ENCODE assay signal across 1 cellular context in genomic region chr9:32398207-32398606, GRCh38.
TF ChIP-seq lines count a peak whose summit lies in the region.

No MANE protein-coding gene starts in this region.

TF ChIP-seq in IMR-90, 13 proteins besides CTCF, POLR2A, EP300 and RAD21:
- TF ChIP-seq RCOR1 (IDR thresholded peaks at IDR 0.05; ENCODE audit: insufficient replicate concordance, low read length) (no peak), MXI1 (IDR thresholded peaks at IDR 0.05; ENCODE audit: borderline replicate concordance, low read depth, low read length) (no peak), FOS (IDR thresholded peaks at IDR 0.05; ENCODE audit: low read depth, low read length) (0 out of 2 replicates have a peak, but pooled peaks have one; percentile 16), BHLHE40 (IDR thresholded peaks at IDR 0.05; ENCODE audit: low read depth, low read length) (0 out of 2 replicates have a peak, but pooled peaks have one; percentile 22), MAZ (IDR thresholded peaks at IDR 0.05; ENCODE audit: borderline replicate concordance, low read depth, low read length) (no peak), RFX5 (IDR thresholded peaks at IDR 0.05; ENCODE audit: low read depth, low read length) (no peak), CHD1 (IDR thresholded peaks at IDR 0.05; ENCODE audit: low read depth, low read length) (no peak), USF2 (IDR thresholded peaks at IDR 0.05; ENCODE audit: low read depth, low read length) (peak; percentile 57), NFE2L2 (IDR thresholded peaks at IDR 0.05; ENCODE audit: low read depth, low read length) (no peak), SMC3 (IDR thresholded peaks at IDR 0.05; ENCODE audit: low read depth, low read length) (no peak), ELK1 (IDR thresholded peaks at IDR 0.05; ENCODE audit: borderline replicate concordance, low read depth, low read length) (no peak), MAFK (IDR thresholded peaks at IDR 0.05; ENCODE audit: low read depth, low read length) (no peak), CEBPB (IDR thresholded peaks at IDR 0.05; ENCODE audit: low read depth, low read length) (no peak)
